12 cellular contexts compared by ENCODE assay signal in genomic region chr3:45640091-45640507, GRCh38. TPM values are rescaled to one million over a fixed set of nuclear protein-coding genes. Genes with fewer than 3 reads are reported as not detected.
A peak's percentile ranks its signal among the peaks of the same experiment; 100 is the strongest.
DNase-seq lines count a peak whose midpoint lies in the region; FAIRE-seq and TF ChIP-seq lines count a peak whose summit lies in the region.
"Had no signal": no experiment of that assay in that cellular context is flagged by ENCODE, and none has a peak within 500 bp of the region (broad histone marks: within the 10 kb centered on the region; RNA-seq: fewer than 3 reads in every experiment).

No MANE protein-coding gene starts in this region.

- no peaks in the 10 kb centered on the region for H3K9me3 ChIP-seq in OCI-LY3 (ENCODE audit: insufficient read depth, low read length)
- H3K9me3 ChIP-seq in small intestine (ENCODE audit: control insufficient read depth, low read depth), result no peaks in the 10 kb centered on the region
- no peaks in the 10 kb centered on the region for H3K9me3 ChIP-seq in Peyer's patch
- H3K9me3 ChIP-seq: psoas muscle, testis had no signal

- H3K4me3 ChIP-seq in OCI-LY3 (ENCODE audit: low read length) (no peak overlapping the region), coronary artery (no peak overlapping the region), small intestine (ENCODE audit: low read depth in 1 of 2, low read length in 2 of 2) (no peak overlapping the region), Peyer's patch (no peak overlapping the region)
- H3K4me3 ChIP-seq: psoas muscle, testis had no signal

- H3K9ac ChIP-seq in OCI-LY3 (ENCODE audit: low read length), result no peak overlapping the region

- H4K20me1 ChIP-seq in OCI-LY3 (ENCODE audit: insufficient read depth, low read length), result peaks cover 93% of the 10 kb centered on the region

- WGBS in small intestine, 3 donors, result 86 to 94% (median 88%) methylated on average over 1 of the region's 1 CpG

- H2AFZ ChIP-seq in OCI-LY3 (ENCODE audit: low read depth, low read length), result no peak overlapping the region

- H3K4me2 ChIP-seq in OCI-LY3 (ENCODE audit: low read length), result no peak overlapping the region

- TF ChIP-seq CTCF in OCI-LY3 (IDR thresholded peaks at IDR 0.05; ENCODE audit: low read depth, low read length) (no peak), coronary artery (IDR thresholded peaks at IDR 0.05) (no peak), Peyer's patch (IDR thresholded peaks at IDR 0.05) (no peak)

- H3K27me3 ChIP-seq in OCI-LY3 (ENCODE audit: low read depth, low read length) (no peaks in the 10 kb centered on the region), small intestine (ENCODE audit: control insufficient read depth in 2 of 2, insufficient read depth in 2 of 2, low read length in 2 of 2) (no peaks in the 10 kb centered on the region), Peyer's patch (no peaks in the 10 kb centered on the region)
- H3K27me3 ChIP-seq: testis had no signal

- TF ChIP-seq POLR2A in Peyer's patch (IDR thresholded peaks at IDR 0.05), result no peak

- peak overlapping the region; percentile 19; the same call in 1 of the 2 replicates for H3K27ac ChIP-seq in OCI-LY3 (ENCODE audit: low read length)
- no peak overlapping the region for H3K27ac ChIP-seq in coronary artery
- peak overlapping the region; percentile 2 to 29 for H3K27ac ChIP-seq in small intestine (ENCODE audit: low read depth in 1 of 2, low read length in 1 of 2)
- peak overlapping the region in 1 of 4 donors; percentile 31 for H3K27ac ChIP-seq in Peyer's patch
- H3K27ac ChIP-seq: psoas muscle, testis had no signal

- peaks cover 61% of the 10 kb centered on the region for H3K36me3 ChIP-seq in OCI-LY3 (replicated peaks; ENCODE audit: low read depth, low read length)
- H3K36me3 ChIP-seq in small intestine (ENCODE audit: control insufficient read depth in 2 of 2, insufficient read depth in 2 of 2, low read length in 2 of 2), result peaks cover 0 to 4% of the 10 kb centered on the region in 2 donors
- H3K36me3 ChIP-seq in Peyer's patch, result peaks cover 0 to 13% (median 0%) of the 10 kb centered on the region in 3 donors

- FAIRE-seq in small intestine (lab: Jason Lieb, UNC) (no peak), RCC 7860 (lab: Jason Lieb, UNC) (no peak)

- peak; percentile 85 for DNase-seq in GF-D8 (lab: John Stamatoyannopoulos, UW)
- peak; percentile 8 for DNase-seq in coronary artery (ENCODE audit: low spot score)
- DNase-seq in small intestine, result peak; percentile 31
- DNase-seq in RCC 7860 (ENCODE audit: low spot score), result no peak
- no peak for DNase-seq in Peyer's patch
- DNase-seq in SHP77 treated with DMSO at 0.1 percent for 48 hours (lab: John Stamatoyannopoulos, UW), result no peak
- DNase-seq: activated gamma-delta T cell treated with Interleukin-2 at 50 U/mL for 16 hours, left ventricle myocardium superior, NCI-H187 treated with DMSO at 0.1 percent for 48 hours, psoas muscle, testis had no signal

- H3K4me1 ChIP-seq in OCI-LY3 (ENCODE audit: low read length) (peaks cover 12% of the 10 kb centered on the region), small intestine (ENCODE audit: control insufficient read depth in 2 of 2, insufficient read depth in 1 of 2, low read depth in 1 of 2, low read length in 1 of 2) (peaks cover 3 to 16% of the 10 kb centered on the region in 2 donors), Peyer's patch (peaks cover 0 to 17% (median 4%) of the 10 kb centered on the region in 4 donors)
- H3K4me1 ChIP-seq: testis had no signal

- peaks cover 98% of the 10 kb centered on the region for H3K79me2 ChIP-seq in OCI-LY3 (ENCODE audit: low read length)

RNA-seq across cellular contexts. Expression of gene LIMD1, which starts 45.5 kb away (rescaled TPM):
- 1 to 10 TPM; 2.4 to 8.1 (median 2.5) TPM for polyA plus RNA-seq in small intestine
- total RNA-seq in Peyer's patch, result 10 to 100 TPM; 19.0 to 41.8 (median 27.8) TPM

RNA-seq across cellular contexts. Expression of gene SACM1L, which starts 49.1 kb away (rescaled TPM):
- polyA plus RNA-seq in small intestine, result 10 to 100 TPM; 18.4 to 37.1 (median 24.3) TPM
- total RNA-seq in Peyer's patch, result 10 to 100 TPM; 42.0 to 79.2 (median 59.2) TPM

Comparison
In these comparisons a context has a peak if more than half of its experiments do, and no peak if none do; other contexts are left out.
1. DNase-seq: peak in GF-D8 (single experiment), coronary artery (single experiment) and small intestine (single experiment); none in RCC 7860 (single experiment), Peyer's patch (0 of 3) and SHP77 treated with DMSO at 0.1 percent for 48 hours (single experiment).
2. H3K27ac ChIP-seq: peak in OCI-LY3 (single experiment) and small intestine (2 of 2); none in coronary artery (0 of 2).